In the genomic region with DNA sequence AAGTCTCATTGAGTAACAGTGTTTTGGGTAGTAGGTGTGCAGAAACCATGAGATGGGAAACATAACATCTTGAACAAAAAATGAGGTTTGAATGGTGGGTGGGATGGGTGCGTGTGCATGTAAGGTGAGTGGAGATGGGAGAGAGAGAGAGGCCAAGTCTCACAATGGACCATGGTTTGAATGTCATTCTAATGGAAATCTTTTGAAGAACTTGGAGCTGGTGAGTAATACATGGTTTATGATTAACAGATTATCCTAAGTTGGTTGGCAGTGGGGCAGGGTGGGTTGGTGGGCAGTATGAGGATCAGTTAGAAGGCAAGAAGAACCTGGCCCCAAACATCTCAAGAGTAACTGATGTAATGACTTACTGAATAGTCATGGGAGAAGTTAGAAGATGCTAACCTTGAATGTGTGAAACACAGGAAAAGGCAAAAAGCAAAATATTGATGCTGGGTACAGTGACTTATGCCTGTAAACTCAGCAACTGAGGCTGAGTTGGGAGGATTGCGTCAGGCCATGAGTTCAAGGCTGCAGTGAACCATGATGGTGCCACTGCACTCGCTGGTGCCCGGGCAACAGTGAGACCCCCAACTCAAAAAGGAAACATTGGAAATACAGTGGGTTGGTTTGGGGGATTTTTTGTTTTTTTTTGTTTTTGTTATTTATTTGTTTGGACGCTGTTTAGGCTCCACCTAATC, we compare ENCODE assay signal across 1 cellular context.
TF ChIP-seq lines count a peak whose summit lies in the region.

No MANE protein-coding gene starts in this region.

TF ChIP-seq in IMR-90, 13 proteins besides CTCF, POLR2A, EP300 and RAD21:
- TF ChIP-seq RCOR1 (IDR thresholded peaks at IDR 0.05; ENCODE audit: insufficient replicate concordance, low read length) (no peak), NFE2L2 (IDR thresholded peaks at IDR 0.05; ENCODE audit: low read depth, low read length) (no peak), CEBPB (IDR thresholded peaks at IDR 0.05; ENCODE audit: low read depth, low read length) (0 out of 2 replicates have a peak, but pooled peaks have one; percentile 7)
